Comparison of ENCODE assay signal across 10 cellular contexts in the genomic region with DNA sequence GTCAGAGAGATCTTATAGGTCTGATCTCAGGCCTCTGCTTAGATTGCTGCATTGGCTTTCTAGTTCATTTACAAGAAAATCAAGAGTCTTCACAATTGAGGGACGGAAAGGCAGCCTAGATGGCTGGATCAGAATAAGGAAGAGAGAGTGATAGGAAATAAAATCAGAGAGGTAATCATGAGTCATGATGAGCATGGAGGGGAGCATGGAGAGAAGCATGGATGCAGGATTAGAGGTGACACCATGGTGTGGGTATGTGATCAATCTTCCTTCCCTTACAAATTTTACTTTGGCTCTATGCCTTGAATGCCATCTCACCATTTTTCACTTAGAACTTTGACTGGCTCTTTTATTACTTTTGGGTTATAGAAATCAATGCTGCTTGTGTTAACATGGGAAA. TPM values are rescaled to one million over a fixed set of nuclear protein-coding genes. Genes with fewer than 3 reads are reported as not detected.
DNase-seq lines count a peak whose midpoint lies in the region; ATAC-seq, FAIRE-seq and TF ChIP-seq lines count a peak whose summit lies in the region.
"Had no signal": no experiment of that assay in that cellular context is flagged by ENCODE, and none has a peak within 500 bp of the region (broad histone marks: within the 10 kb centered on the region; RNA-seq: fewer than 3 reads in every experiment).

No MANE protein-coding gene starts in this region.

- H3K36me3 ChIP-seq in esophagus muscularis mucosa, result peaks cover 21 to 43% (median 28%) of the 10 kb centered on the region in 4 donors

- intact Hi-C loops in esophagus muscularis mucosa (cut with DNase I), result no loop called here

- no peak overlapping the region for H3K27ac ChIP-seq in esophagus muscularis mucosa (replicated peaks in 1 of 4)

- H3K4me3 ChIP-seq in GM12864 (ENCODE audit: low read depth, low read length), result peak overlapping the region; percentile 85
- H3K4me3 ChIP-seq in esophagus muscularis mucosa, result peak overlapping the region; percentile 72 to 100 (median 99)
- peak overlapping the region; percentile 100 for H3K4me3 ChIP-seq in retinal pigment epithelial cell (ENCODE audit: low read length)

- TF ChIP-seq CTCF in GM12864 (IDR thresholded peaks at IDR 0.05; ENCODE audit: low read depth, low read length, missing control alignments) (no peak), esophagus muscularis mucosa (IDR thresholded peaks at IDR 0.05) (no peak), retinal pigment epithelial cell (conservative IDR thresholded peaks at IDR 0.05; ENCODE audit: low read depth, low read length) (no peak)

- DNase-seq in GM12864 (ENCODE audit: low read depth) (no peak), NCI-H460 (ENCODE audit: extremely low read depth, low read depth) (peak; percentile 22), esophagus muscularis mucosa (ENCODE audit: extremely low spot score) (no peak), retinal pigment epithelial cell (ENCODE audit: low read depth) (no peak), GM19239 (ENCODE audit: insufficient read length, low spot score) (no peak), NCI-H226 (no peak), NCI-H1417 treated with DMSO at 0.1 percent for 48 hours (lab: John Stamatoyannopoulos, UW) (no peak)
- DNase-seq: hippocampal formation; stimulated activated CD4-positive, alpha-beta T cell treated with anti-CD3 and anti-CD28 coated beads, Interleukin-4, amount 100 ng/mL, for 4 hours had no signal

- no peaks in the 10 kb centered on the region for H3K27me3 ChIP-seq in esophagus muscularis mucosa

- WGBS in esophagus muscularis mucosa, result 85% methylated on average over 1 of the region's 1 CpG

- peaks cover 29 to 52% (median 42%) of the 10 kb centered on the region in 4 donors for H3K4me1 ChIP-seq in esophagus muscularis mucosa

- no peak for FAIRE-seq in GM19239 (lab: Jason Lieb, UNC)

- no peak for TF ChIP-seq EP300 in esophagus muscularis mucosa (IDR thresholded peaks at IDR 0.05)

- no peak for ATAC-seq in HG03457 (IDR thresholded peaks at IDR 0.05; ENCODE audit: unreplicated experiment)

- no peaks in the 10 kb centered on the region for H3K9me3 ChIP-seq in esophagus muscularis mucosa

- no peak for TF ChIP-seq POLR2A in esophagus muscularis mucosa (IDR thresholded peaks at IDR 0.05; ENCODE audit: low read depth)

RNA-seq across cellular contexts. Expression of gene BCCIP, which starts 1.4 kb away (rescaled TPM):
- total RNA-seq in NCI-H460 (2014; rRNA removed; shearing (Covaris generic)), result 85.3 and 102 TPM in 2 replicates
- 79.7 and 101 TPM in 2 replicates for polyA plus RNA-seq in NCI-H460 (2014; cell fraction: nucleus; rRNA removed)
- total RNA-seq in esophagus muscularis mucosa, result 10 to 100 TPM; 36.8 to 53.2 (median 46.3) TPM

RNA-seq across cellular contexts. Expression of gene UROS, which starts 1.7 kb away (rescaled TPM):
- total RNA-seq in NCI-H460 (2014; rRNA removed; shearing (Covaris generic)), result 50.4 and 55.0 TPM in 2 replicates
- polyA plus RNA-seq in NCI-H460 (2014; cell fraction: nucleus; rRNA removed), result 104 and 105 TPM in 2 replicates
- 10 to 100 TPM; 29.7 to 46.5 (median 36.4) TPM for total RNA-seq in esophagus muscularis mucosa

RNA-seq across cellular contexts. Expression of gene MMP21, which starts 49.1 kb away (rescaled TPM):
- not detected in 2 replicates for total RNA-seq in NCI-H460 (2014; rRNA removed; shearing (Covaris generic))
- polyA plus RNA-seq in NCI-H460 (2014; cell fraction: nucleus; rRNA removed), result not detected in 2 replicates
- not detected for total RNA-seq in esophagus muscularis mucosa

RNA-seq across cellular contexts. Expression of gene DHX32, which starts 56.4 kb away (rescaled TPM):
- total RNA-seq in NCI-H460 (2014; rRNA removed; shearing (Covaris generic)), result 37.7 and 43.4 TPM in 2 replicates
- polyA plus RNA-seq in NCI-H460 (2014; cell fraction: nucleus; rRNA removed), result 33.3 and 47.2 TPM in 2 replicates
- total RNA-seq in esophagus muscularis mucosa, result 10 to 100 TPM; 22.4 to 26.2 (median 25.0) TPM
